11 cellular contexts compared by ENCODE assay signal in the genomic region with DNA sequence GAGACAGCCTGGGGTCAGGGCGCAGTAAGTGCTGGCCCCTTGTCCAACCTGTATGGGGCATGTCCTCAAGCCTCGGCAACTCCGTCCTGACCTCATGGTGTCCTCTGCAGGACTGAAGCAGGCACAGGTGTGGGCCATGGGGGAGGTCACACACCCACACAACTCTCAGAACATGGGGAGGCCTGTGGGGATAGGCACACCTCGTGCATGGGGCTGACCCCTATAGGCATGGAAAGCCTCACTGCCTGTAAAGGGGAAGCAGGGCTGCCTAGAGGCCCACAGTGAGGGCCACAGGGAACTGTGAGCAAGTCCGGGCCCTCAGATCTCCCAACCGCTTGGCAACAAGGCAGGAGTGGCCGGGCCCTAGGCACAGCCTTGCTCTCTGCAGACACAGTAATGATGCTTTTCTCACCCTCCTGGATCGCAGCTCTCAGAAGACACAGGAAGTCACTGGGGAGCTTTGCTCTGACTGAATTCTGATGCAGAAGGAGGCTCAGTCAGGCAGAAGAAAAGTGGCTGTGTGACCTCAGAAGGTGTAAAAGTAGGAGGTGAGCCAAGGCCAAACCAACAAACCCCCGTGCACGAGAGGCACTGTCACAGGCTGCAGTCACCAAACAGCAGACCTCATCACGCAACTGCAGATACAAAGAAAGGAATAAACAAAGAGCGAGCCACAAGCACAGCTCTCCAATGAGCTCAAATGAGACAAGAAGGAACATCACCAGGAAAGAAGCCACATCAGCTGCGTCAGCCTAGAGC. TPM values are rescaled to one million over a fixed set of nuclear protein-coding genes. Genes with fewer than 3 reads are reported as not detected.
DNase-seq lines count a peak whose midpoint lies in the region; ATAC-seq, FAIRE-seq and TF ChIP-seq lines count a peak whose summit lies in the region.
"Had no signal": no experiment of that assay in that cellular context is flagged by ENCODE, and none has a peak within 500 bp of the region (broad histone marks: within the 10 kb centered on the region; RNA-seq: fewer than 3 reads in every experiment).

No MANE protein-coding gene starts in this region.

- no peak overlapping the region for H2BK15ac ChIP-seq in H1 (ENCODE audit: low read length)

- DNase-seq in Right ventricle myocardium superior: no peak
- DNase-seq in cardiac septum (ENCODE audit: low spot score): no peak
- DNase-seq in NT2/D1 (ENCODE audit: low read depth, low spot score): no peak
- no peak for DNase-seq in H1 (ENCODE audit: low read depth in 1 of 2, low spot score in 2 of 2)
- DNase-seq in superior temporal gyrus (ENCODE audit: extremely low spot score): peak; percentile 68
- no peak for DNase-seq in dermis blood vessel endothelial cell
- no peak for DNase-seq in islet precursor cell
- DNase-seq: heart left ventricle had no signal

- H3K4me3 ChIP-seq in NT2/D1 (ENCODE audit: insufficient read length, low read depth) (no peak overlapping the region), H1 (ENCODE audit: extremely low read depth in 1 of 4, insufficient read depth in 2 of 4, low read depth in 3 of 4, low read length in 4 of 4) (no peak overlapping the region)
- H3K4me3 ChIP-seq: heart left ventricle, pancreas, Peyer's patch had no signal

- H2BK12ac ChIP-seq in H1 (ENCODE audit: low read depth, low read length): no peak overlapping the region

- intact Hi-C loops in Right ventricle myocardium superior (cut with DNase I): no loop called here
- intact Hi-C loops in cardiac septum (cut with DNase I): no loop called here

- H4K91ac ChIP-seq in H1 (replicated peaks; ENCODE audit: insufficient read length, low read length): no peak overlapping the region

- H3K9me3 ChIP-seq in NT2/D1 (ENCODE audit: insufficient read depth, low read length) (no peaks in the 10 kb centered on the region), H1 (ENCODE audit: insufficient read depth in 2 of 2, low read depth in 1 of 2, low read length in 1 of 2) (no peaks in the 10 kb centered on the region)
- H3K9me3 ChIP-seq: heart left ventricle, pancreas, Peyer's patch had no signal

- no peak for TF ChIP-seq RAD21 in H1 (IDR thresholded peaks at IDR 0.05 in 1 of 2, conservative IDR thresholded peaks at IDR 0.05 in 1 of 2; ENCODE audit: low read depth in 2 of 2, low read length in 2 of 2)

- TF ChIP-seq EP300 in H1 (IDR thresholded peaks at IDR 0.05; ENCODE audit: borderline replicate concordance in 1 of 2, low read depth in 2 of 2, low read length in 2 of 2): no peak

- peaks cover 8 to 31% of the 10 kb centered on the region in 2 experiments for H4K20me1 ChIP-seq in H1 (replicated peaks in 1 of 2; ENCODE audit: control insufficient read depth in 1 of 2, insufficient read depth in 2 of 2, low read length in 2 of 2)

- no peak overlapping the region; the same call in 1 of the 2 replicates for H2AK5ac ChIP-seq in H1 (ENCODE audit: low read depth, low read length)

- 91% methylated on average over 11 of the region's 13 CpGs; no CpG with 5 or more reads in 1 of the 2 experiments for WGBS in H1 (ENCODE audit: extremely low coverage in 1 of 2, insufficient coverage in 1 of 2, insufficient read length in 1 of 2, insufficient replicate concordance in 2 of 2, low coverage in 1 of 2, low lambda C conversion rate in 2 of 2, missing lambda C conversion rate in 1 of 2), 2 experiments

- peaks cover 0 to 85% of the 10 kb centered on the region in 2 experiments; a peak in 3 of 4 replicates for H3K79me2 ChIP-seq in H1 (ENCODE audit: control insufficient read depth in 1 of 2, insufficient read depth in 2 of 2, low read length in 2 of 2)

- peaks cover 38% of the 10 kb centered on the region for H3K79me1 ChIP-seq in H1 (ENCODE audit: low read depth, low read length)

- FAIRE-seq in H1 (lab: Jason Lieb, UNC): no peak
- FAIRE-seq: pancreas had no signal

- peak overlapping the region; percentile 36 for H3K9ac ChIP-seq in NT2/D1 (ENCODE audit: insufficient read length, low read depth)
- H3K9ac ChIP-seq in H1 (replicated peaks in 1 of 4; ENCODE audit: extremely low read depth in 1 of 4, low read depth in 3 of 4, low read length in 3 of 4): no peak overlapping the region

- no peak overlapping the region for H3K23ac ChIP-seq in H1 (ENCODE audit: insufficient read length)

- POLR2A ChIA-PET in H1 (lab: Charles Lee; ENCODE audit: partially characterized antibody): no interaction called here

- H3K23me2 ChIP-seq in H1 (ENCODE audit: low read depth, low read length): peaks cover 6% of the 10 kb centered on the region; the same call in 1 of the 2 replicates

- H3K56ac ChIP-seq in H1 (replicated peaks; ENCODE audit: insufficient read length, low read depth, low read length): no peak overlapping the region

- no peak overlapping the region for H4K5ac ChIP-seq in H1 (ENCODE audit: insufficient read length, low read depth, low read length)

- H2BK120ac ChIP-seq in H1 (replicated peaks; ENCODE audit: low read depth, low read length): no peak overlapping the region

- H3K4me1 ChIP-seq in NT2/D1 (ENCODE audit: insufficient read depth, insufficient read length) (peaks cover 16% of the 10 kb centered on the region), H1 (replicated peaks in 1 of 4; ENCODE audit: control insufficient read depth in 3 of 4, insufficient read depth in 4 of 4, low read length in 3 of 4) (peaks cover 0 to 17% (median 10%) of the 10 kb centered on the region in 4 experiments; a peak in 5 of 7 replicates)

- H4K8ac ChIP-seq in H1 (ENCODE audit: extremely low read depth, insufficient read depth, low read length): peak overlapping the region; percentile 73

- no peak overlapping the region for H2AFZ ChIP-seq in H1 (ENCODE audit: low read length)

- no peak for TF ChIP-seq POLR2A in H1 (IDR thresholded peaks at IDR 0.05; ENCODE audit: control extremely low read depth in 1 of 2, low read depth in 2 of 2, low read length in 2 of 2)

- H3K36me3 ChIP-seq in NT2/D1 (ENCODE audit: insufficient read depth, insufficient read length, low read length): peaks cover 47% of the 10 kb centered on the region
- no peaks in the 10 kb centered on the region; a peak in 1 of 8 replicates for H3K36me3 ChIP-seq in H1 (ENCODE audit: control insufficient read depth in 2 of 4, insufficient read depth in 4 of 4, low read length in 3 of 4)
- H3K36me3 ChIP-seq: pancreas had no signal

- no peak overlapping the region for H3K18ac ChIP-seq in H1 (ENCODE audit: extremely low read depth, low read length)

- no peak overlapping the region; a peak in 1 of 4 replicates for H3K4me2 ChIP-seq in H1 (ENCODE audit: insufficient read depth in 1 of 2, low read depth in 2 of 2, low read length in 2 of 2)

- no peaks in the 10 kb centered on the region for H3K27me3 ChIP-seq in NT2/D1 (ENCODE audit: insufficient read depth, insufficient read length)
- H3K27me3 ChIP-seq in H1 (replicated peaks in 1 of 4; ENCODE audit: control insufficient read depth in 3 of 4, extremely low read depth in 1 of 4, insufficient read depth in 3 of 4, low read length in 3 of 4): no peaks in the 10 kb centered on the region
- H3K27me3 ChIP-seq: heart left ventricle, pancreas, Peyer's patch had no signal

- no peak overlapping the region for H2BK20ac ChIP-seq in H1 (ENCODE audit: low read length)

- no peak for TF ChIP-seq CTCF in H1 (IDR thresholded peaks at IDR 0.05; ENCODE audit: control extremely low read depth in 1 of 3, insufficient read depth in 1 of 3, low read depth in 1 of 3, low read length in 3 of 3)

- ATAC-seq in Right ventricle myocardium superior (ENCODE audit: poor library complexity) (peak; percentile 2), GM21717 (IDR thresholded peaks at IDR 0.05; ENCODE audit: unreplicated experiment) (no peak)
- ATAC-seq: pancreas had no signal

- CTCF ChIA-PET in H1 (lab: Charles Lee; ENCODE audit: partially characterized antibody): interaction anchor here (0.6 to 2.3 kb wide), 6 partner anchors 8 to 122 kb away, joined by 3 to 8 read pairs (median 3); no protein-coding TSS in a partner anchor

- no peak overlapping the region for H3K4ac ChIP-seq in H1 (replicated peaks; ENCODE audit: insufficient read length, low read depth, low read length)

- H2BK5ac ChIP-seq in H1 (ENCODE audit: low read depth, low read length): peak overlapping the region; percentile 71; the same call in 1 of the 2 replicates

- H3K14ac ChIP-seq in H1 (ENCODE audit: insufficient read length): no peak overlapping the region

- no peak overlapping the region for H3K27ac ChIP-seq in H1 (ENCODE audit: low read depth, low read length)
- H3K27ac ChIP-seq: pancreas had no signal

TF ChIP-seq in H1, 55 proteins besides CTCF, POLR2A, EP300 and RAD21 (continues in another document):
- TF ChIP-seq KDM1A (IDR thresholded peaks at IDR 0.05; ENCODE audit: borderline replicate concordance, low read length): no peak
- TF ChIP-seq, protein P1, sequence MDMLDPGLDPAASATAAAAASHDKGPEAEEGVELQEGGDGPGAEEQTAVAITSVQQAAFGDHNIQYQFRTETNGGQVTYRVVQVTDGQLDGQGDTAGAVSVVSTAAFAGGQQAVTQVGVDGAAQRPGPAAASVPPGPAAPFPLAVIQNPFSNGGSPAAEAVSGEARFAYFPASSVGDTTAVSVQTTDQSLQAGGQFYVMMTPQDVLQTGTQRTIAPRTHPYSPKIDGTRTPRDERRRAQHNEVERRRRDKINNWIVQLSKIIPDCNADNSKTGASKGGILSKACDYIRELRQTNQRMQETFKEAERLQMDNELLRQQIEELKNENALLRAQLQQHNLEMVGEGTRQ (IDR thresholded peaks at IDR 0.05; ENCODE audit: low read length): no peak

RNA-seq across cellular contexts. Expression of gene IPPK, which starts 5.4 kb away (rescaled TPM):
- 7.9 TPM for total RNA-seq in Right ventricle myocardium superior
- total RNA-seq in cardiac septum: 13.1 TPM
- 10.5 and 11.4 TPM in 2 replicates for total RNA-seq in H1 (2021; fragmentation: NEBNext Ultra II Directional; extraction: Animal tissue kit (Norgen Biotek cat#: 25700))
- 13.6 and 16.0 TPM in 2 replicates for polyA plus RNA-seq in H1 (2011; rRNA removed)
- polyA plus RNA-seq in H1 (2011; cell fraction: cytosol; rRNA removed): 13.7 TPM
- polyA plus RNA-seq in H1 (2011; cell fraction: nucleus; rRNA removed): 20.8 TPM
- polyA plus RNA-seq in H1 (2012, experiment 1 of 2): 8.4 to 11.4 TPM (median 9.9 TPM) in 4 replicates
- 4.4 TPM for polyA plus RNA-seq in H1 (2012, experiment 2 of 2)
- 5.3 TPM for polyA plus RNA-seq in H1 (2013, experiment 1 of 2)
- polyA plus RNA-seq in H1 (2013, experiment 2 of 2): 4.4 TPM
- polyA minus RNA-seq in H1 (2011; rRNA and poly(A)+ RNA removed): 38.5 and 39.0 TPM in 2 replicates
- polyA minus RNA-seq in H1 (2011; cell fraction: cytosol; rRNA and poly(A)+ RNA removed): 11.1 TPM
- 10.5 TPM for polyA minus RNA-seq in H1 (2011; cell fraction: nucleus; rRNA and poly(A)+ RNA removed)
- 16.9 and 20.3 TPM in 2 replicates for total RNA-seq in dermis blood vessel endothelial cell
